Comparison of ENCODE assay signal across 1 cellular context in genomic region chr11:34603129-34604001, GRCh38.
TF ChIP-seq lines count a peak whose summit lies in the region.

No MANE protein-coding gene starts in this region.

TF ChIP-seq in K562, 482 proteins besides CTCF, POLR2A, EP300 and RAD21 (continued from another document and continues in another):
- TF ChIP-seq KLF6 (CRISPR knock-in tag; IDR thresholded peaks at IDR 0.05; ENCODE audit: borderline replicate concordance) = no peak
- TF ChIP-seq SMARCA5 (IDR thresholded peaks at IDR 0.05) = peak; percentile 95
- peak; percentile 93 for TF ChIP-seq NBN (IDR thresholded peaks at IDR 0.05; ENCODE audit: low read depth)
- TF ChIP-seq, protein P1, sequence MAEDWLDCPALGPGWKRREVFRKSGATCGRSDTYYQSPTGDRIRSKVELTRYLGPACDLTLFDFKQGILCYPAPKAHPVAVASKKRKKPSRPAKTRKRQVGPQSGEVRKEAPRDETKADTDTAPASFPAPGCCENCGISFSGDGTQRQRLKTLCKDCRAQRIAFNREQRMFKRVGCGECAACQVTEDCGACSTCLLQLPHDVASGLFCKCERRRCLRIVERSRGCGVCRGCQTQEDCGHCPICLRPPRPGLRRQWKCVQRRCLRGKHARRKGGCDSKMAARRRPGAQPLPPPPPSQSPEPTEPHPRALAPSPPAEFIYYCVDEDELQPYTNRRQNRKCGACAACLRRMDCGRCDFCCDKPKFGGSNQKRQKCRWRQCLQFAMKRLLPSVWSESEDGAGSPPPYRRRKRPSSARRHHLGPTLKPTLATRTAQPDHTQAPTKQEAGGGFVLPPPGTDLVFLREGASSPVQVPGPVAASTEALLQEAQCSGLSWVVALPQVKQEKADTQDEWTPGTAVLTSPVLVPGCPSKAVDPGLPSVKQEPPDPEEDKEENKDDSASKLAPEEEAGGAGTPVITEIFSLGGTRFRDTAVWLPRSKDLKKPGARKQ (CRISPR knock-in tag; IDR thresholded peaks at IDR 0.05) = no peak
- no peak for TF ChIP-seq ZNF717 (CRISPR knock-in tag; IDR thresholded peaks at IDR 0.05)
- TF ChIP-seq ATF7 (IDR thresholded peaks at IDR 0.05) = peak; percentile 68
- TF ChIP-seq ZNF24 (IDR thresholded peaks at IDR 0.05) = no peak; the same call in 1 of the 2 replicates
- no peak for TF ChIP-seq CAMTA2 (CRISPR knock-in tag; conservative IDR thresholded peaks at IDR 0.05)
- TF ChIP-seq ARNT (IDR thresholded peaks at IDR 0.05) = peak; percentile 85 to 90
- TF ChIP-seq KLF16 (IDR thresholded peaks at IDR 0.05) = peak; percentile 83
- no peak for TF ChIP-seq SMAD2 (IDR thresholded peaks at IDR 0.05; ENCODE audit: low read depth, low read length)
- TF ChIP-seq CREB5 (CRISPR knock-in tag; IDR thresholded peaks at IDR 0.05) = no peak
- TF ChIP-seq, protein P2, sequence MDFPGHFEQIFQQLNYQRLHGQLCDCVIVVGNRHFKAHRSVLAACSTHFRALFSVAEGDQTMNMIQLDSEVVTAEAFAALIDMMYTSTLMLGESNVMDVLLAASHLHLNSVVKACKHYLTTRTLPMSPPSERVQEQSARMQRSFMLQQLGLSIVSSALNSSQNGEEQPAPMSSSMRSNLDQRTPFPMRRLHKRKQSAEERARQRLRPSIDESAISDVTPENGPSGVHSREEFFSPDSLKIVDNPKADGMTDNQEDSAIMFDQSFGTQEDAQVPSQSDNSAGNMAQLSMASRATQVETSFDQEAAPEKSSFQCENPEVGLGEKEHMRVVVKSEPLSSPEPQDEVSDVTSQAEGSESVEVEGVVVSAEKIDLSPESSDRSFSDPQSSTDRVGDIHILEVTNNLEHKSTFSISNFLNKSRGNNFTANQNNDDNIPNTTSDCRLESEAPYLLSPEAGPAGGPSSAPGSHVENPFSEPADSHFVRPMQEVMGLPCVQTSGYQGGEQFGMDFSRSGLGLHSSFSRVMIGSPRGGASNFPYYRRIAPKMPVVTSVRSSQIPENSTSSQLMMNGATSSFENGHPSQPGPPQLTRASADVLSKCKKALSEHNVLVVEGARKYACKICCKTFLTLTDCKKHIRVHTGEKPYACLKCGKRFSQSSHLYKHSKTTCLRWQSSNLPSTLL (IDR thresholded peaks at IDR 0.05) = no peak
- peak; percentile 87; the same call in 1 of the 2 replicates for TF ChIP-seq ARID3A (IDR thresholded peaks at IDR 0.05; ENCODE audit: borderline replicate concordance, low read depth, low read length)
- no peak; a peak in 1 of 4 replicates for TF ChIP-seq MAZ (CRISPR knock-in tag; conservative IDR thresholded peaks at IDR 0.05 in 1 of 2, IDR thresholded peaks at IDR 0.05 in 1 of 2)
- no peak for TF ChIP-seq MED1 (CRISPR knock-in tag; IDR thresholded peaks at IDR 0.05; ENCODE audit: borderline replicate concordance)
- no peak for TF ChIP-seq CBX2 (IDR thresholded peaks at IDR 0.05; ENCODE audit: insufficient read depth, low read length, poor library complexity, severe bottlenecking)
- TF ChIP-seq, protein P3, sequence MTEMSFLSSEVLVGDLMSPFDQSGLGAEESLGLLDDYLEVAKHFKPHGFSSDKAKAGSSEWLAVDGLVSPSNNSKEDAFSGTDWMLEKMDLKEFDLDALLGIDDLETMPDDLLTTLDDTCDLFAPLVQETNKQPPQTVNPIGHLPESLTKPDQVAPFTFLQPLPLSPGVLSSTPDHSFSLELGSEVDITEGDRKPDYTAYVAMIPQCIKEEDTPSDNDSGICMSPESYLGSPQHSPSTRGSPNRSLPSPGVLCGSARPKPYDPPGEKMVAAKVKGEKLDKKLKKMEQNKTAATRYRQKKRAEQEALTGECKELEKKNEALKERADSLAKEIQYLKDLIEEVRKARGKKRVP (CRISPR knock-in tag; IDR thresholded peaks at IDR 0.05) = no peak
- 0 out of 2 replicates have a peak, but pooled peaks have one; percentile 33 for TF ChIP-seq TRIM28 (IDR thresholded peaks at IDR 0.05)
- no peak for TF ChIP-seq GTF2B (IDR thresholded peaks at IDR 0.05; ENCODE audit: extremely low read depth, insufficient read length)
- TF ChIP-seq, protein P4, sequence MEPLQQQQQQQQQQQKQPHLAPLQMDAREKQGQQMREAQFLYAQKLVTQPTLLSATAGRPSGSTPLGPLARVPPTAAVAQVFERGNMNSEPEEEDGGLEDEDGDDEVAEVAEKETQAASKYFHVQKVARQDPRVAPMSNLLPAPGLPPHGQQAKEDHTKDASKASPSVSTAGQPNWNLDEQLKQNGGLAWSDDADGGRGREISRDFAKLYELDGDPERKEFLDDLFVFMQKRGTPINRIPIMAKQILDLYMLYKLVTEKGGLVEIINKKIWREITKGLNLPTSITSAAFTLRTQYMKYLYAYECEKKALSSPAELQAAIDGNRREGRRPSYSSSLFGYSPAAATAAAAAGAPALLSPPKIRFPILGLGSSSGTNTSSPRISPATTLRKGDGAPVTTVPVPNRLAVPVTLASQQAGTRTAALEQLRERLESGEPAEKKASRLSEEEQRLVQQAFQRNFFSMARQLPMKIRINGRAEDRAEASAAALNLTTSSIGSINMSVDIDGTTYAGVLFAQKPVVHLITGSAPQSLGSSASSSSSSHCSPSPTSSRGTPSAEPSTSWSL (CRISPR knock-in tag; IDR thresholded peaks at IDR 0.05; ENCODE audit: borderline replicate concordance) = no peak
- TF ChIP-seq ZNF232 (CRISPR knock-in tag; IDR thresholded peaks at IDR 0.05) = no peak
- TF ChIP-seq SFPQ (IDR thresholded peaks at IDR 0.05; ENCODE audit: low read depth, low read length) = no peak
- no peak for TF ChIP-seq FOXO4 (CRISPR knock-in tag; IDR thresholded peaks at IDR 0.05)
- no peak for TF ChIP-seq IFI16 (CRISPR knock-in tag; IDR thresholded peaks at IDR 0.05)
- TF ChIP-seq HES1 (IDR thresholded peaks at IDR 0.05; ENCODE audit: low read depth) = peak; percentile 90
- no peak for TF ChIP-seq SMC3 (conservative IDR thresholded peaks at IDR 0.05; ENCODE audit: insufficient read depth, low read depth, low read length)
- TF ChIP-seq RBM39 (optimal IDR thresholded peaks at IDR 0.05; ENCODE audit: low read depth, low read length) = no peak
- no peak for TF ChIP-seq ZBED1 (IDR thresholded peaks at IDR 0.05)
- TF ChIP-seq POLR2AphosphoS2 (IDR thresholded peaks at IDR 0.05; ENCODE audit: low read length) = no peak
- TF ChIP-seq ZNF253 (CRISPR knock-in tag; conservative IDR thresholded peaks at IDR 0.05) = no peak
- no peak for TF ChIP-seq HIVEP1 (CRISPR knock-in tag; IDR thresholded peaks at IDR 0.05)
- peak; percentile 38 for TF ChIP-seq E2F8 (IDR thresholded peaks at IDR 0.05; ENCODE audit: low read depth, partially characterized antibody)
- no peak for TF ChIP-seq ZNF696 (CRISPR knock-in tag; conservative IDR thresholded peaks at IDR 0.05)
- no peak for TF ChIP-seq ADNP (tag; IDR thresholded peaks at IDR 0.05)
